ENCODE assay signal across 8 cellular contexts in the genomic region with DNA sequence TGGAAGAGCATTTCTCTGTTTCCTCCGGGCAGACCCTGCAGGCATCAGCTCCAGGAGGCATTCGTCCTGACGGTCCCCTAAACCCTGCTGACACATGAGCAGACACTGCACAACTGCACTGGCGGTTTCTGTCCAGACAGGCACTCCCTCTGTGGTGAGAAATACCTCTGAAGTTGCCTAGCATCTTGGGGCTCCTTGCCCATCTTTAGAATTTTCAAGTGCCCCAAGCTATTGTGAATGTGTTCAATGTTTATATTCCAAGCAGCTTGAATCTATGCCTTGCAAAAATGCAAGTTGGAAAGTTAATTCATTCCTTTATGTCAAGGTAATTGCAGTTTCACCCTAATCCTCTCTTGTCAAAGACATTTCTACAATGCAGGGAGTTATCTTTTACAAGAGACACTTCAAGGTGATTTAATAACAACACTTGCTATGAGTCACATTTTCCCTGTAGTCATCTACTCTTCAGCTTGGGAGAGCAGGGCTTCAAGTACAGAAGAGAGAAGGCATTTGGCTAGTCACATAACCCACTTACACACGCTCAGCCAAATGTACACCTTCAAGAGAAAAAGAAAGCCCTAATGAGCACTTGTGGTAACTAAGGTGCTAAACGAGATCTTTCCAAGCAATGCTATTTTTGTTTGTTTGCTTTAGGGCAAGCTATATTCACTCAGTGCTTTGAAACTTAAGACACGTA.
A peak's percentile ranks its signal among the peaks of the same experiment; 100 is the strongest.
DNase-seq lines count a peak whose midpoint lies in the region; TF ChIP-seq lines count a peak whose summit lies in the region.

No MANE protein-coding gene starts in this region.

- peak; percentile 95 for DNase-seq in A172 (ENCODE audit: low spot score)
- DNase-seq in HCEC 1CT, result peak; percentile 66
- DNase-seq in activated CD4-positive, alpha-beta T cell treated with anti-CD3 and anti-CD28 coated beads, Interleukin-2, amount 10 ng/mL, durations not matched to agents 7 days and 5 days, result no peak
- peak; percentile 94 for DNase-seq in iris pigment epithelial cell (ENCODE audit: low read depth)
- DNase-seq in BE2C, result no peak
- DNase-seq in hypothalamus (lab: John Stamatoyannopoulos, UW), result no peak
- no peak for DNase-seq in NAMALWA (ENCODE audit: low spot score)
- no peak for DNase-seq in germinal center (ENCODE audit: low spot score)

- peaks cover 2% of the 10 kb centered on the region; the same call in 1 of the 2 replicates for H3K27me3 ChIP-seq in BE2C

- CTCF ChIA-PET in activated CD4-positive, alpha-beta T cell treated with anti-CD3 and anti-CD28 coated beads, Interleukin-2, amount 10 ng/mL, durations not matched to agents 7 days and 5 days (lab: Charles Lee), result interaction anchor here (0.8 to 3.1 kb wide), 5 partner anchors 11 to 321 kb away, joined by 3 to 18 read pairs (median 3); no protein-coding TSS in a partner anchor

- H3K4me3 Mint-ChIP-seq in activated CD4-positive, alpha-beta T cell treated with anti-CD3 and anti-CD28 coated beads, Interleukin-2, amount 10 ng/mL, durations not matched to agents 7 days and 5 days, result no peak overlapping the region

- no peak overlapping the region for H3K4me3 ChIP-seq in BE2C (ENCODE audit: low read depth, low read length)

- H3K27me3 Mint-ChIP-seq in activated CD4-positive, alpha-beta T cell treated with anti-CD3 and anti-CD28 coated beads, Interleukin-2, amount 10 ng/mL, durations not matched to agents 7 days and 5 days, result no peaks in the 10 kb centered on the region

- peak overlapping the region; percentile 69 for H3K27ac Mint-ChIP-seq in activated CD4-positive, alpha-beta T cell treated with anti-CD3 and anti-CD28 coated beads, Interleukin-2, amount 10 ng/mL, durations not matched to agents 7 days and 5 days

- TF ChIP-seq CTCF in BE2C (IDR thresholded peaks at IDR 0.05; ENCODE audit: low read depth, low read length), result no peak

- H3K36me3 ChIP-seq in BE2C, result no peaks in the 10 kb centered on the region

- peaks cover 53% of the 10 kb centered on the region for H3K36me3 Mint-ChIP-seq in activated CD4-positive, alpha-beta T cell treated with anti-CD3 and anti-CD28 coated beads, Interleukin-2, amount 10 ng/mL, durations not matched to agents 7 days and 5 days (ENCODE audit: low read depth)

- H3K4me1 ChIP-seq in BE2C, result no peaks in the 10 kb centered on the region

- H3K9me3 ChIP-seq in BE2C, result no peaks in the 10 kb centered on the region

- peaks cover 92% of the 10 kb centered on the region for H3K4me1 Mint-ChIP-seq in activated CD4-positive, alpha-beta T cell treated with anti-CD3 and anti-CD28 coated beads, Interleukin-2, amount 10 ng/mL, durations not matched to agents 7 days and 5 days

- POLR2A ChIA-PET in activated CD4-positive, alpha-beta T cell treated with anti-CD3 and anti-CD28 coated beads, Interleukin-2, amount 10 ng/mL, durations not matched to agents 7 days and 5 days (lab: Charles Lee), result no interaction called here

- H3K9me3 Mint-ChIP-seq in activated CD4-positive, alpha-beta T cell treated with anti-CD3 and anti-CD28 coated beads, Interleukin-2, amount 10 ng/mL, durations not matched to agents 7 days and 5 days, result peaks cover 20% of the 10 kb centered on the region

Comparison
In these comparisons a context has a peak if more than half of its experiments do, and no peak if none do; other contexts are left out.
1. DNase-seq: peak in A172 (single experiment), HCEC 1CT (single experiment) and iris pigment epithelial cell (single experiment); none in activated CD4-positive, alpha-beta T cell treated with anti-CD3 and anti-CD28 coated beads, Interleukin-2, amount 10 ng/mL, durations not matched to agents 7 days and 5 days (single experiment), BE2C (single experiment), hypothalamus (0 of 51), NAMALWA (single experiment) and germinal center (single experiment).